ENCODE assay signal across 18 cellular contexts in genomic region chr1:53306168-53306567, GRCh38. TPM values are rescaled to one million over a fixed set of nuclear protein-coding genes. Genes with fewer than 3 reads are reported as not detected.
DNase-seq lines count a peak whose midpoint lies in the region; ATAC-seq and TF ChIP-seq lines count a peak whose summit lies in the region.
"Had no signal": no experiment of that assay in that cellular context is flagged by ENCODE, and none has a peak within 500 bp of the region (broad histone marks: within the 10 kb centered on the region; RNA-seq: fewer than 3 reads in every experiment).

No MANE protein-coding gene starts in this region.

- H3K27me3 ChIP-seq in GM23248 (replicated peaks; ENCODE audit: insufficient read depth) = no peaks in the 10 kb centered on the region
- H3K27me3 ChIP-seq: breast epithelium, pancreas, tibial nerve had no signal

- in situ Hi-C loops in GM23248 (cut with MboI) = no loop called here

- peak overlapping the region in 1 of 5 experiments; percentile 23 for H3K4me3 Mint-ChIP-seq in brain
- H3K4me3 Mint-ChIP-seq in neural crest cell = no peak overlapping the region

- H3K27ac Mint-ChIP-seq in brain (peak overlapping the region; percentile 90 to 99 (median 94)), neural crest cell (ENCODE audit: unreplicated experiment) (peak overlapping the region; percentile 43)

- 0 out of 2 replicates have a peak, but pooled peaks cover 11% of the 10 kb centered on the region for H3K4me1 ChIP-seq in GM23248 (ENCODE audit: insufficient read depth)
- H3K4me1 ChIP-seq: breast epithelium, pancreas, tibial nerve had no signal

- H3K4me3 ChIP-seq in GM23248 = no peak overlapping the region
- H3K4me3 ChIP-seq: breast epithelium, pancreas, tibial nerve had no signal

- DNase-seq in GM23248 (peak; percentile 31), NCI-H2029 treated with DMSO at 0.1 percent for 48 hours (lab: John Stamatoyannopoulos, UW) (peak; percentile 83), neural crest cell (ENCODE audit: low read depth, low spot score) (no peak), mesenteric fat pad (ENCODE audit: low spot score) (no peak), GF-D8 (lab: John Stamatoyannopoulos, UW) (no peak)
- DNase-seq: activated naive CD4-positive, alpha-beta T cell; effector CD8-positive, alpha-beta T cell; MM.1S; NCI-H2081; stimulated activated CD4-positive, alpha-beta T cell treated with anti-CD3 and anti-CD28 coated beads, Interleukin-4, amount 100 ng/mL, for 24 hours; stimulated activated CD8-positive, alpha-beta memory T cell treated with anti-CD3 and anti-CD28 coated beads, Interleukin-4, amount 100 ng/mL, for 48 hours had no signal

- H3K9ac ChIP-seq in GM23248 = no peak overlapping the region

- H3K36me3 ChIP-seq in GM23248 (ENCODE audit: low read depth) = no peaks in the 10 kb centered on the region
- H3K36me3 ChIP-seq: breast epithelium, pancreas, tibial nerve had no signal

- H4K20me1 ChIP-seq in GM23248 (ENCODE audit: insufficient read depth) = no peaks in the 10 kb centered on the region

- no peak overlapping the region for H3K27ac ChIP-seq in GM23248
- H3K27ac ChIP-seq: breast epithelium, pancreas, tibial nerve had no signal

- H3K36me3 Mint-ChIP-seq in brain (no peaks in the 10 kb centered on the region), neural crest cell (ENCODE audit: low read depth) (no peaks in the 10 kb centered on the region)

- H3K4me1 Mint-ChIP-seq in brain = peaks cover 85% of the 10 kb centered on the region
- peaks cover 39% of the 10 kb centered on the region for H3K4me1 Mint-ChIP-seq in neural crest cell

- H3K9me3 Mint-ChIP-seq in brain (no peaks in the 10 kb centered on the region), neural crest cell (no peaks in the 10 kb centered on the region)

- no peak for ATAC-seq in HG03469 (IDR thresholded peaks at IDR 0.05; ENCODE audit: unreplicated experiment)
- ATAC-seq: HepG2, SK-N-SH treated with all-trans-retinoic acid at 6 μM for 48 hours had no signal

- TF ChIP-seq CTCF in brain (conservative IDR thresholded peaks at IDR 0.05) (no peak), neural crest cell (conservative IDR thresholded peaks at IDR 0.05) (no peak)

- H3F3A ChIP-seq in GM23248 (ENCODE audit: insufficient read depth) = no peaks in the 10 kb centered on the region

- 85 to 90% methylated on average over 4 of the region's 4 CpGs for WGBS in GM23248 (ENCODE audit: low coverage in 1 of 2, low lambda C conversion rate in 2 of 2, missing lambda C conversion rate in 2 of 2), 2 experiments

- no peaks in the 10 kb centered on the region for H3K79me2 ChIP-seq in GM23248 (ENCODE audit: insufficient read depth)

- H2AFZ ChIP-seq in GM23248 = no peak overlapping the region

- H3K27me3 Mint-ChIP-seq in brain = no peaks in the 10 kb centered on the region
- no peaks in the 10 kb centered on the region for H3K27me3 Mint-ChIP-seq in neural crest cell (ENCODE audit: low read depth)

- no peaks in the 10 kb centered on the region for H3K9me3 ChIP-seq in GM23248 (ENCODE audit: low read depth)
- H3K9me3 ChIP-seq: breast epithelium, pancreas, tibial nerve had no signal

- no peak overlapping the region for H3K4me2 ChIP-seq in GM23248 (ENCODE audit: unreplicated experiment)

- no peaks in the 10 kb centered on the region for H3K9me2 ChIP-seq in GM23248 (ENCODE audit: insufficient read depth)

RNA-seq across cellular contexts. Expression of gene LRP8, which starts 21.7 kb away (rescaled TPM):
- total RNA-seq in GM23248 (2014; rRNA removed; shearing (Covaris generic)) = 6.3 and 8.9 TPM in 2 replicates
- polyA plus RNA-seq in GM23248 (2016; fragmentation: Nextera tagmentation; extraction: Ambion mirVana) = 1.3 TPM in 2 replicates
- 17.4 TPM for polyA plus RNA-seq in brain (ENCODE audit: insufficient read depth, low read depth, low replicate concordance)
- 49.7 and 59.5 TPM in 2 replicates for total RNA-seq in neural crest cell
- 9.9 TPM for total RNA-seq in mesenteric fat pad

Comparison
In these comparisons a context has a peak if more than half of its experiments do, and no peak if none do; other contexts are left out.
1. DNase-seq: peak in GM23248 (single experiment) and NCI-H2029 treated with DMSO at 0.1 percent for 48 hours (single experiment); none in neural crest cell (single experiment), mesenteric fat pad (single experiment) and GF-D8 (single experiment).